ENCODE assay signal across 10 cellular contexts in the genomic region with DNA sequence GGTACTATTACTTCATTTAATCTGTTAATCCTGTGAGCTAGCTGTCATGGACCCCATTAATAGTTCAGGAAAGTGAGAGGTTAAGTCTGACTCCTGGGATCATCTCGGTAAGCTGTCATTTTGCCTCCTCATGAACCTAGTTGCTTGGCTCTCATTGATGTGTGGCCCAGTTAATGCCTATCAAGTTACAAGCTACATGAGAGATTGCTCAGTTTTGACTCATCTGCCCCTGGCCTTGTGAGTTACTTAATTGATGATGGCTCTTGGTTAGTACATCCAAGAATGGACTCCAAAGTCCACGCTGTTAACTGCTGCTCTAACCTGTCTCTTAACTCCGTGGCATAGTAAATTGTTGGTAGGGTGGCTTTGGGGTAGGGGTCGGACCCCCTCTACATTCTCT. TPM values are rescaled to one million over a fixed set of nuclear protein-coding genes. Genes with fewer than 3 reads are reported as not detected.
DNase-seq lines count a peak whose midpoint lies in the region; ATAC-seq, FAIRE-seq and TF ChIP-seq lines count a peak whose summit lies in the region.
"Had no signal": no experiment of that assay in that cellular context is flagged by ENCODE, and none has a peak within 500 bp of the region (broad histone marks: within the 10 kb centered on the region; RNA-seq: fewer than 3 reads in every experiment).

No MANE protein-coding gene starts in this region.

- H3K4me1 Mint-ChIP-seq in activated naive CD8-positive, alpha-beta T cell treated with anti-CD3 and anti-CD28 coated beads, Interleukin-2, amount 50 U/mL, for 24 hours: peaks cover 67% of the 10 kb centered on the region
- peaks cover 21% of the 10 kb centered on the region for H3K4me1 Mint-ChIP-seq in T-helper 2 cell treated with Interferon-gamma antibody and Interleukin-4, amounts not matched to agents 5 μg/mL and 100 μg/mL, for 36 hours (ENCODE audit: low read depth)

- H4K20me1 ChIP-seq in keratinocyte (ENCODE audit: control insufficient read depth, extremely low read depth, insufficient read depth, low read length): peaks cover 66% of the 10 kb centered on the region

- peaks cover 16% of the 10 kb centered on the region for H3K36me3 Mint-ChIP-seq in activated naive CD8-positive, alpha-beta T cell treated with anti-CD3 and anti-CD28 coated beads, Interleukin-2, amount 50 U/mL, for 24 hours (ENCODE audit: low read depth)
- no peaks in the 10 kb centered on the region for H3K36me3 Mint-ChIP-seq in T-helper 2 cell treated with Interferon-gamma antibody and Interleukin-4, amounts not matched to agents 5 μg/mL and 100 μg/mL, for 36 hours (ENCODE audit: low read depth)

- H2AFZ ChIP-seq in keratinocyte (ENCODE audit: control insufficient read depth, low read length): no peak overlapping the region

- H3K4me3 Mint-ChIP-seq in activated naive CD8-positive, alpha-beta T cell treated with anti-CD3 and anti-CD28 coated beads, Interleukin-2, amount 50 U/mL, for 24 hours: no peak overlapping the region
- no peak overlapping the region for H3K4me3 Mint-ChIP-seq in T-helper 2 cell treated with Interferon-gamma antibody and Interleukin-4, amounts not matched to agents 5 μg/mL and 100 μg/mL, for 36 hours
- H3K4me3 Mint-ChIP-seq: activated T-cell treated with anti-CD3 and anti-CD28 coated beads, Interleukin-2, amount 50 U/mL, for 72 hours had no signal

- POLR2A ChIA-PET in AG04450 (lab: Yijun Ruan, JAX): interaction anchor here (2.0 kb wide), 1 partner anchor 15 kb away, joined by 5 read pairs; no protein-coding TSS in a partner anchor

- H3K27me3 Mint-ChIP-seq in activated naive CD8-positive, alpha-beta T cell treated with anti-CD3 and anti-CD28 coated beads, Interleukin-2, amount 50 U/mL, for 24 hours: no peaks in the 10 kb centered on the region
- H3K27me3 Mint-ChIP-seq in T-helper 2 cell treated with Interferon-gamma antibody and Interleukin-4, amounts not matched to agents 5 μg/mL and 100 μg/mL, for 36 hours (ENCODE audit: low read depth): no peaks in the 10 kb centered on the region

- no peaks in the 10 kb centered on the region for H3K9me3 Mint-ChIP-seq in activated naive CD8-positive, alpha-beta T cell treated with anti-CD3 and anti-CD28 coated beads, Interleukin-2, amount 50 U/mL, for 24 hours
- no peaks in the 10 kb centered on the region for H3K9me3 Mint-ChIP-seq in T-helper 2 cell treated with Interferon-gamma antibody and Interleukin-4, amounts not matched to agents 5 μg/mL and 100 μg/mL, for 36 hours
- H3K9me3 Mint-ChIP-seq: activated T-cell treated with anti-CD3 and anti-CD28 coated beads, Interleukin-2, amount 50 U/mL, for 72 hours had no signal

- peak; percentile 96 for FAIRE-seq in keratinocyte (lab: Jason Lieb, UNC)

- H3K27me3 ChIP-seq in AG04450 (ENCODE audit: control insufficient read depth, insufficient read depth, low read length): no peaks in the 10 kb centered on the region
- H3K27me3 ChIP-seq in keratinocyte (ENCODE audit: control insufficient read depth, extremely low read depth, insufficient read depth, low read length): no peaks in the 10 kb centered on the region
- no peaks in the 10 kb centered on the region for H3K27me3 ChIP-seq in upper lobe of right lung

- no peak for ATAC-seq in activated naive CD8-positive, alpha-beta T cell treated with anti-CD3 and anti-CD28 coated beads, Interleukin-2, amount 50 U/mL, for 24 hours
- no peak for ATAC-seq in upper lobe of right lung
- ATAC-seq in HG03342 (IDR thresholded peaks at IDR 0.05; ENCODE audit: unreplicated experiment): no peak

- H3K27ac Mint-ChIP-seq in activated naive CD8-positive, alpha-beta T cell treated with anti-CD3 and anti-CD28 coated beads, Interleukin-2, amount 50 U/mL, for 24 hours: peak overlapping the region; percentile 33
- H3K27ac Mint-ChIP-seq in T-helper 2 cell treated with Interferon-gamma antibody and Interleukin-4, amounts not matched to agents 5 μg/mL and 100 μg/mL, for 36 hours: no peak overlapping the region
- H3K27ac Mint-ChIP-seq: activated T-cell treated with anti-CD3 and anti-CD28 coated beads, Interleukin-2, amount 50 U/mL, for 72 hours had no signal

- DNase-seq in AG04450 (ENCODE audit: low read depth, low spot score) (peak; percentile 69), HCEC 1CT (peak; percentile 89), keratinocyte (ENCODE audit: low read depth, low spot score) (peak; percentile 44), upper lobe of right lung (no peak), NCI-H345 (lab: John Stamatoyannopoulos, UW) (no peak)
- no peak for DNase-seq in activated naive CD8-positive, alpha-beta T cell treated with anti-CD3 and anti-CD28 coated beads, Interleukin-2, amount 50 U/mL, for 24 hours
- DNase-seq in T-helper 2 cell treated with Interferon-gamma antibody and Interleukin-4, amounts not matched to agents 5 μg/mL and 100 μg/mL, for 36 hours (ENCODE audit: low spot score): no peak
- DNase-seq: activated T-cell treated with anti-CD3 and anti-CD28 coated beads, Interleukin-2, amount 50 U/mL, for 72 hours; NCI-H146 had no signal

- H3K4me2 ChIP-seq in keratinocyte (ENCODE audit: control insufficient read depth, extremely low read depth, insufficient read depth, low read depth, low read length): peak overlapping the region; percentile 25

- peaks cover 98% of the 10 kb centered on the region for H3K79me2 ChIP-seq in keratinocyte (ENCODE audit: control insufficient read depth, insufficient read depth, low read length)

- dilution Hi-C loops in keratinocyte (cut with MboI; ENCODE audit: extremely low pct_ligation_motif_present, low sequenced_read_pairs): no loop called here

- H3K4me3 ChIP-seq in AG04450 (ENCODE audit: low read depth, low read length): no peak overlapping the region
- H3K4me3 ChIP-seq in keratinocyte (ENCODE audit: control insufficient read depth in 2 of 3, extremely low read depth in 1 of 3, insufficient read depth in 2 of 3, low read depth in 1 of 3, low read length in 3 of 3): no peak overlapping the region
- no peak overlapping the region for H3K4me3 ChIP-seq in upper lobe of right lung

- no peak overlapping the region for H3K9ac ChIP-seq in keratinocyte (ENCODE audit: control insufficient read depth, extremely low read depth, insufficient read depth, low read length)

- H3K4me1 ChIP-seq in keratinocyte (ENCODE audit: control insufficient read depth, extremely low read depth, insufficient read depth, low read length): peaks cover 16% of the 10 kb centered on the region
- H3K4me1 ChIP-seq in upper lobe of right lung: peaks cover 49% of the 10 kb centered on the region

- TF ChIP-seq CTCF in AG04450 (IDR thresholded peaks at IDR 0.05; ENCODE audit: low read depth, low read length): no peak
- no peak for TF ChIP-seq CTCF in keratinocyte (optimal IDR thresholded peaks at IDR 0.05 in 1 of 3, IDR thresholded peaks at IDR 0.05 in 1 of 3, conservative IDR thresholded peaks at IDR 0.05 in 1 of 3; ENCODE audit: extremely low read depth in 1 of 3, insufficient read depth in 2 of 3, low read length in 3 of 3)
- TF ChIP-seq CTCF in upper lobe of right lung (IDR thresholded peaks at IDR 0.05): no peak

- H3K9me3 ChIP-seq in AG04450 (ENCODE audit: control insufficient read depth, insufficient read depth, low read length): no peaks in the 10 kb centered on the region
- no peaks in the 10 kb centered on the region for H3K9me3 ChIP-seq in keratinocyte (ENCODE audit: control insufficient read depth, low read depth, low read length)
- no peaks in the 10 kb centered on the region for H3K9me3 ChIP-seq in upper lobe of right lung

- H3K36me3 ChIP-seq in keratinocyte (ENCODE audit: control insufficient read depth in 2 of 2, extremely low read depth in 1 of 2, insufficient read depth in 2 of 2, low read length in 2 of 2) (peaks cover 5 to 9% of the 10 kb centered on the region in 2 experiments), upper lobe of right lung (no peaks in the 10 kb centered on the region)

- CTCF ChIA-PET in AG04450 (lab: Charles Lee): interaction anchor here (0.7 kb wide), 1 partner anchor 129 kb away, joined by 3 read pairs; no protein-coding TSS in a partner anchor

- H3K27ac ChIP-seq in AG04450 (ENCODE audit: low read depth, low read length) (no peak overlapping the region), keratinocyte (ENCODE audit: control insufficient read depth, insufficient read depth, low read length) (no peak overlapping the region), upper lobe of right lung (no peak overlapping the region)

- H3K9me1 ChIP-seq in keratinocyte (ENCODE audit: control insufficient read depth, extremely low read depth, insufficient read depth, low read length): peaks cover 7% of the 10 kb centered on the region

- intact Hi-C loops in upper lobe of right lung (cut with DNase I): no loop called here

RNA-seq across cellular contexts. Expression of a gene that starts 23.9 kb away (rescaled TPM):
- 54.9 and 64.9 TPM in 2 replicates for polyA plus RNA-seq in AG04450 (2011; rRNA removed)
- 93.4 and 94.0 TPM in 2 replicates for polyA minus RNA-seq in AG04450 (2011; rRNA and poly(A)+ RNA removed)
- polyA plus RNA-seq in keratinocyte: 39.3 to 139 TPM (median 65.6 TPM) in 3 replicates
- polyA plus RNA-seq in keratinocyte (2011; ENCODE audit: low read depth): 74.4 TPM
- 74.6 and 86.7 TPM in 2 replicates for polyA plus RNA-seq in keratinocyte (2011; cell fraction: cytosol; rRNA removed)
- polyA plus RNA-seq in keratinocyte (2011; cell fraction: nucleus; rRNA removed): 161 and 167 TPM in 2 replicates
- polyA plus RNA-seq in keratinocyte (2012; ENCODE audit: low replicate concordance): 51.1 and 105 TPM in 2 replicates
- polyA minus RNA-seq in keratinocyte: 74.0 to 207 TPM (median 113 TPM) in 3 replicates
- polyA minus RNA-seq in keratinocyte (2011; cell fraction: cytosol; rRNA and poly(A)+ RNA removed): 70.0 TPM
- polyA minus RNA-seq in keratinocyte (2011; cell fraction: nucleus; rRNA and poly(A)+ RNA removed): 98.7 and 186 TPM in 2 replicates
- total RNA-seq in upper lobe of right lung: 151 TPM

Comparison
In these comparisons a context has a peak if more than half of its experiments do, and no peak if none do; other contexts are left out.
1. DNase-seq: peak in AG04450 (single experiment), HCEC 1CT (single experiment) and keratinocyte (single experiment); none in activated naive CD8-positive, alpha-beta T cell treated with anti-CD3 and anti-CD28 coated beads, Interleukin-2, amount 50 U/mL, for 24 hours (single experiment), upper lobe of right lung (single experiment), NCI-H345 (single experiment) and T-helper 2 cell treated with Interferon-gamma antibody and Interleukin-4, amounts not matched to agents 5 μg/mL and 100 μg/mL, for 36 hours (single experiment).